In the genomic region with DNA sequence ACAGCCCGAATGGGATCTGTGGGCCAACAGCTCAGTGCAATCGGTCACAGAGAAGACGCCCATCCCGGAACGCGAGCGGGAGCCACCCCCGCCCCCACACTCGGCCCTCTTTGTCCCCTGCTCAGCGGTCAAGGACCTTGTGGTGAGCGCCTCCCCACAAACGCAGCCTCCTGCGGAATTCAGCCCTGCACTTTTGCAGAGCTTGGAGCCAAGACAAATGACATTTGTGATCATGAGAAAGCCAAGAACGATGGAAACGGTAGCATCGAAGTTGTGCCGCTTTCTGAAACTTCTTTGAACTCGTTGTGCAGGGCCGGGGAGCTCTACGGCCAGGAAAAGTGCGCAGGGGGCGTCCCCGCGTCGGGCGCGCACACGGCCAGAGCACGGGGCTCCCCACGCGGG, we compare ENCODE assay signal across 20 cellular contexts. TPM values are rescaled to one million over a fixed set of nuclear protein-coding genes. Genes with fewer than 3 reads are reported as not detected.
DNase-seq lines count a peak whose midpoint lies in the region; ATAC-seq and TF ChIP-seq lines count a peak whose summit lies in the region.
"Had no signal": no experiment of that assay in that cellular context is flagged by ENCODE, and none has a peak within 500 bp of the region (broad histone marks: within the 10 kb centered on the region; RNA-seq: fewer than 3 reads in every experiment).

No MANE protein-coding gene starts in this region.

- H3K9me3 Mint-ChIP-seq in activated naive CD4-positive, alpha-beta T cell treated with anti-CD3 and anti-CD28 coated beads, Interleukin-2, amount 50 U/mL, for 24 hours, result no peaks in the 10 kb centered on the region
- no peaks in the 10 kb centered on the region for H3K9me3 Mint-ChIP-seq in activated naive CD4-positive, alpha-beta T cell treated with anti-CD3 and anti-CD28 coated beads for 36 hours
- H3K9me3 Mint-ChIP-seq in natural killer cell treated with Interleukin-12 subunit alpha and Interleukin-12 subunit beta and Interleukin-15 and Interleukin-18, amount 100 ng/mL, for 72 hours, result no peaks in the 10 kb centered on the region
- H3K9me3 Mint-ChIP-seq: activated CD4-positive, alpha-beta T cell treated with anti-CD3 and anti-CD28 coated beads, Interleukin-2, amount 10 ng/mL, durations not matched to agents 7 days and 5 days had no signal

- peak overlapping the region; percentile 71 for H3K4me3 Mint-ChIP-seq in activated naive CD4-positive, alpha-beta T cell treated with anti-CD3 and anti-CD28 coated beads, Interleukin-2, amount 50 U/mL, for 24 hours
- H3K4me3 Mint-ChIP-seq in activated naive CD4-positive, alpha-beta T cell treated with anti-CD3 and anti-CD28 coated beads for 36 hours, result no peak overlapping the region
- peak overlapping the region; percentile 32 for H3K4me3 Mint-ChIP-seq in natural killer cell treated with Interleukin-12 subunit alpha and Interleukin-12 subunit beta and Interleukin-15 and Interleukin-18, amount 100 ng/mL, for 72 hours
- H3K4me3 Mint-ChIP-seq: activated CD4-positive, alpha-beta T cell treated with anti-CD3 and anti-CD28 coated beads, Interleukin-2, amount 10 ng/mL, durations not matched to agents 7 days and 5 days had no signal

- TF ChIP-seq EP300 in suprapubic skin (IDR thresholded peaks at IDR 0.05), result no peak
- TF ChIP-seq EP300 in SK-N-SH (IDR thresholded peaks at IDR 0.05; ENCODE audit: borderline replicate concordance in 1 of 2, low read depth in 1 of 2, low read length in 1 of 2), result no peak

- H3K9me2 ChIP-seq in PC-3 (replicated peaks; ENCODE audit: low read length), result no peaks in the 10 kb centered on the region
- H3K9me2 ChIP-seq in SK-N-SH, result no peaks in the 10 kb centered on the region

- WGBS in suprapubic skin, result 0% methylated on average over 1 of the region's 31 CpGs
- WGBS in SK-N-SH (ENCODE audit: low lambda C conversion rate), result 6% methylated on average over 30 of the region's 31 CpGs

- H3K79me2 ChIP-seq in PC-3 (ENCODE audit: low read length), result no peaks in the 10 kb centered on the region
- H3K79me2 ChIP-seq in SK-N-SH (ENCODE audit: insufficient read depth), result no peaks in the 10 kb centered on the region

- H4K20me1 ChIP-seq in PC-3 (ENCODE audit: low read length) (no peaks in the 10 kb centered on the region), SK-N-SH (ENCODE audit: insufficient read depth) (0 out of 2 replicates have a peak, but pooled peaks cover 3% of the 10 kb centered on the region)

- H3K27me3 ChIP-seq in suprapubic skin (peaks cover 87% of the 10 kb centered on the region), PC-3 (ENCODE audit: low read length) (peaks cover 54% of the 10 kb centered on the region), SK-N-SH (ENCODE audit: insufficient read depth) (peaks cover 95% of the 10 kb centered on the region)

- CTCF ChIA-PET in activated naive CD4-positive, alpha-beta T cell treated with anti-CD3 and anti-CD28 coated beads for 36 hours (lab: Charles Lee), result no interaction called here
- CTCF ChIA-PET in PC-3 (lab: Charles Lee), result no interaction called here
- CTCF ChIA-PET in SK-N-SH (lab: Yijun Ruan, JAX), result interaction anchor here (0.8 to 1.0 kb wide), 2 partner anchors 10 to 13 kb away, joined by 3 to 5 read pairs; no protein-coding TSS in a partner anchor

- no peaks in the 10 kb centered on the region for H3K36me3 Mint-ChIP-seq in activated naive CD4-positive, alpha-beta T cell treated with anti-CD3 and anti-CD28 coated beads, Interleukin-2, amount 50 U/mL, for 24 hours
- no peaks in the 10 kb centered on the region for H3K36me3 Mint-ChIP-seq in activated naive CD4-positive, alpha-beta T cell treated with anti-CD3 and anti-CD28 coated beads for 36 hours (ENCODE audit: low read depth)
- no peaks in the 10 kb centered on the region for H3K36me3 Mint-ChIP-seq in natural killer cell treated with Interleukin-12 subunit alpha and Interleukin-12 subunit beta and Interleukin-15 and Interleukin-18, amount 100 ng/mL, for 72 hours

- H3K4me2 ChIP-seq in PC-3 (ENCODE audit: low read length), result no peak overlapping the region
- no peak overlapping the region for H3K4me2 ChIP-seq in SK-N-SH

- H3K4me3 ChIP-seq in coronary artery (peak overlapping the region; percentile 9), suprapubic skin (peak overlapping the region; percentile 17), PC-3 (ENCODE audit: low read length) (no peak overlapping the region), SK-N-SH (ENCODE audit: low read depth in 2 of 2, low read length in 1 of 2) (no peak overlapping the region)

- BruUV-seq in PC-3 (replicated peaks; lab: Mats Ljungman, UMichigan), result no TSS peak

- H3K4me1 Mint-ChIP-seq in activated naive CD4-positive, alpha-beta T cell treated with anti-CD3 and anti-CD28 coated beads, Interleukin-2, amount 50 U/mL, for 24 hours, result peaks cover 20% of the 10 kb centered on the region
- peaks cover 12% of the 10 kb centered on the region for H3K4me1 Mint-ChIP-seq in activated naive CD4-positive, alpha-beta T cell treated with anti-CD3 and anti-CD28 coated beads for 36 hours (ENCODE audit: low read depth)
- H3K4me1 Mint-ChIP-seq in natural killer cell treated with Interleukin-12 subunit alpha and Interleukin-12 subunit beta and Interleukin-15 and Interleukin-18, amount 100 ng/mL, for 72 hours (ENCODE audit: low read depth in 2 of 2), result peaks cover 0 to 2% of the 10 kb centered on the region in 2 donors

- H3F3A ChIP-seq in PC-3 (ENCODE audit: low read length, unreplicated experiment) (no peaks in the 10 kb centered on the region), SK-N-SH (replicated peaks; ENCODE audit: insufficient read depth) (no peaks in the 10 kb centered on the region)

- H3K4me1 ChIP-seq in suprapubic skin, result peaks cover 19% of the 10 kb centered on the region
- no peaks in the 10 kb centered on the region for H3K4me1 ChIP-seq in PC-3 (ENCODE audit: insufficient read depth, low read length)
- no peaks in the 10 kb centered on the region for H3K4me1 ChIP-seq in SK-N-SH (ENCODE audit: control insufficient read depth in 1 of 2, insufficient read depth in 2 of 2, low read depth in 1 of 2, low read length in 1 of 2)

- peaks cover 61% of the 10 kb centered on the region for H3K27me3 Mint-ChIP-seq in activated naive CD4-positive, alpha-beta T cell treated with anti-CD3 and anti-CD28 coated beads, Interleukin-2, amount 50 U/mL, for 24 hours
- H3K27me3 Mint-ChIP-seq in activated naive CD4-positive, alpha-beta T cell treated with anti-CD3 and anti-CD28 coated beads for 36 hours (ENCODE audit: low read depth), result peaks cover 62% of the 10 kb centered on the region
- H3K27me3 Mint-ChIP-seq in natural killer cell treated with Interleukin-12 subunit alpha and Interleukin-12 subunit beta and Interleukin-15 and Interleukin-18, amount 100 ng/mL, for 72 hours, result peaks cover 52 to 74% of the 10 kb centered on the region in 2 donors

- ATAC-seq in natural killer cell treated with Interleukin-12 subunit alpha and Interleukin-12 subunit beta and Interleukin-15 and Interleukin-18, amount 100 ng/mL, for 72 hours, result no peak
- ATAC-seq in esophagus mucosa (no peak), PC-3 (no peak)
- ATAC-seq: pancreas had no signal

- TF ChIP-seq POLR2A in suprapubic skin (IDR thresholded peaks at IDR 0.05), result no peak

- no peak overlapping the region for H3K27ac Mint-ChIP-seq in activated naive CD4-positive, alpha-beta T cell treated with anti-CD3 and anti-CD28 coated beads, Interleukin-2, amount 50 U/mL, for 24 hours
- H3K27ac Mint-ChIP-seq in activated naive CD4-positive, alpha-beta T cell treated with anti-CD3 and anti-CD28 coated beads for 36 hours, result no peak overlapping the region
- H3K27ac Mint-ChIP-seq in natural killer cell treated with Interleukin-12 subunit alpha and Interleukin-12 subunit beta and Interleukin-15 and Interleukin-18, amount 100 ng/mL, for 72 hours, result no peak overlapping the region
- H3K27ac Mint-ChIP-seq: activated CD4-positive, alpha-beta T cell treated with anti-CD3 and anti-CD28 coated beads, Interleukin-2, amount 10 ng/mL, durations not matched to agents 7 days and 5 days had no signal

- intact Hi-C loops in activated naive CD4-positive, alpha-beta T cell treated with anti-CD3 and anti-CD28 coated beads for 36 hours (cut with micrococcal nuclease), result no loop called here
- intact Hi-C loops in PC-3 (cut with micrococcal nuclease), result no loop called here

- H3K9ac ChIP-seq in PC-3 (ENCODE audit: low read length) (no peak overlapping the region), SK-N-SH (no peak overlapping the region)

- POLR2A ChIA-PET in PC-3 (lab: Charles Lee; ENCODE audit: unreplicated experiment), result no interaction called here
- POLR2A ChIA-PET in SK-N-SH (lab: Yijun Ruan, JAX), result no interaction called here

- DNase-seq in activated naive CD4-positive, alpha-beta T cell treated with anti-CD3 and anti-CD28 coated beads for 36 hours, result no peak
- DNase-seq in coronary artery (ENCODE audit: low spot score), result no peak
- no peak for DNase-seq in natural killer cell treated with Interleukin-12 subunit alpha and Interleukin-12 subunit beta and Interleukin-15 and Interleukin-18, amount 100 ng/mL, for 72 hours (ENCODE audit: low spot score)
- no peak for DNase-seq in suprapubic skin (ENCODE audit: low spot score in 2 of 2)
- no peak for DNase-seq in PC-3
- DNase-seq in SK-N-SH, result no peak
- DNase-seq: activated CD4-positive, alpha-beta T cell treated with anti-CD3 and anti-CD28 coated beads, Interleukin-2, amount 10 ng/mL, durations not matched to agents 7 days and 5 days; central memory CD4-positive, alpha-beta T cell; effector CD8-positive, alpha-beta T cell; heart right ventricle; midbrain; NCI-H146; NCI-H82; pancreas; small intestine had no signal

- H3K9me3 ChIP-seq in suprapubic skin (no peaks in the 10 kb centered on the region), PC-3 (ENCODE audit: low read length) (no peaks in the 10 kb centered on the region), SK-N-SH (no peaks in the 10 kb centered on the region)
- H3K9me3 ChIP-seq: heart right ventricle, pancreas had no signal

- no peak for TF ChIP-seq CTCF in coronary artery (IDR thresholded peaks at IDR 0.05)
- no peak for TF ChIP-seq CTCF in suprapubic skin (IDR thresholded peaks at IDR 0.05)
- no peak for TF ChIP-seq CTCF in PC-3 (conservative IDR thresholded peaks at IDR 0.05; ENCODE audit: low read depth, low read length)
- TF ChIP-seq CTCF in SK-N-SH (IDR thresholded peaks at IDR 0.05), result no peak

- H3K36me3 ChIP-seq in suprapubic skin (no peaks in the 10 kb centered on the region), PC-3 (ENCODE audit: low read depth, low read length) (no peaks in the 10 kb centered on the region), SK-N-SH (replicated peaks in 1 of 2; ENCODE audit: control insufficient read depth in 1 of 2, insufficient read depth in 2 of 2, low read length in 1 of 2) (no peaks in the 10 kb centered on the region)
- H3K36me3 ChIP-seq: heart right ventricle, pancreas had no signal

- H2AFZ ChIP-seq in PC-3 (ENCODE audit: low read length) (no peak overlapping the region), SK-N-SH (ENCODE audit: low read depth) (no peak overlapping the region)

- H3K27ac ChIP-seq in coronary artery (no peak overlapping the region), suprapubic skin (no peak overlapping the region), PC-3 (ENCODE audit: low read length) (no peak overlapping the region), SK-N-SH (ENCODE audit: low read depth in 2 of 2, low read length in 1 of 2) (no peak overlapping the region)
- H3K27ac ChIP-seq: C4-2B, heart right ventricle, pancreas had no signal

- no peak for TF ChIP-seq RAD21 in SK-N-SH (IDR thresholded peaks at IDR 0.05; ENCODE audit: low read length)

RNA-seq across cellular contexts. Expression of gene SALL3, which starts 6.7 kb away (rescaled TPM):
- total RNA-seq in activated naive CD4-positive, alpha-beta T cell treated with anti-CD3 and anti-CD28 coated beads for 36 hours, result not detected
- total RNA-seq in natural killer cell treated with Interleukin-12 subunit alpha and Interleukin-12 subunit beta and Interleukin-15 and Interleukin-18, amount 100 ng/mL, for 72 hours, result not detected
- total RNA-seq in suprapubic skin (under 1 TPM in 2 of 4 donors, not detected in 2; 0.21 to 0.40 TPM), esophagus mucosa (not detected), PC-3 (2014; rRNA removed) (not detected in 2 replicates)
- polyA plus RNA-seq in SK-N-SH (2012; rRNA removed), result not detected in 2 replicates
- polyA plus RNA-seq in SK-N-SH (2012; cell fraction: cytosol; rRNA removed), result not detected in 2 replicates
- polyA plus RNA-seq in SK-N-SH (2012; cell fraction: nucleus; rRNA removed), result not detected in 2 replicates
- total RNA-seq: A673; activated CD4-positive, alpha-beta T cell treated with anti-CD3 and anti-CD28 coated beads, Interleukin-2, amount 10 ng/mL, durations not matched to agents 7 days and 5 days; M059J had no signal
- polyA plus RNA-seq: pancreas had no signal

Comparison
In these comparisons a context has a peak if more than half of its experiments do, and no peak if none do; other contexts are left out.
1. H3K4me3 ChIP-seq: peak in coronary artery (single experiment) and suprapubic skin (single experiment); none in PC-3 (single experiment) and SK-N-SH (0 of 2).